10 cellular contexts compared by ENCODE assay signal in genomic region chr20:50394569-50394968, GRCh38.
DNase-seq lines count a peak whose midpoint lies in the region; ATAC-seq and TF ChIP-seq lines count a peak whose summit lies in the region.
"Had no signal": no experiment of that assay in that cellular context is flagged by ENCODE, and none has a peak within 500 bp of the region (broad histone marks: within the 10 kb centered on the region; RNA-seq: fewer than 3 reads in every experiment).

No MANE protein-coding gene starts in this region.

- intact Hi-C loops in stomach (cut with DNase I; ENCODE audit: low total_unique reads), result loop anchor here (10.0 kb wide), 1 partner anchor 60 kb away; no protein-coding TSS in a partner anchor
- intact Hi-C loops in Calu3 (cut with micrococcal nuclease; ENCODE audit: unreplicated experiment), result no loop called here

- no TSS peak for BruUV-seq in Calu3 (replicated peaks; lab: Mats Ljungman, UMichigan)

- TF ChIP-seq POLR2A in gastroesophageal sphincter (IDR thresholded peaks at IDR 0.05) (no peak), stomach (IDR thresholded peaks at IDR 0.05) (no peak)

- H3K4me1 Mint-ChIP-seq in Calu3 (ENCODE audit: low read depth, unreplicated experiment), result peaks cover 29% of the 10 kb centered on the region

- peak; percentile 70 to 89 for DNase-seq in HL-60 (ENCODE audit: low read depth in 1 of 2, low spot score in 1 of 2)
- DNase-seq in RPMI8226, result peak; percentile 62
- no peak for DNase-seq in stomach
- no peak for DNase-seq in Calu3
- no peak for DNase-seq in hippocampal formation (lab: John Stamatoyannopoulos, UW)
- DNase-seq: NCI-H446 had no signal

- H3K27me3 Mint-ChIP-seq in Calu3 (ENCODE audit: unreplicated experiment), result no peaks in the 10 kb centered on the region

- no peak overlapping the region for H3K27ac Mint-ChIP-seq in Calu3 (ENCODE audit: unreplicated experiment)

- WGBS in gastroesophageal sphincter (ENCODE audit: low coverage in 1 of 2), 2 donors, result 88 to 100% methylated on average over 7 of the region's 11 CpGs
- 76 to 88% (median 84%) methylated on average over 11 of the region's 11 CpGs for WGBS in stomach, 5 donors

- no peaks in the 10 kb centered on the region for H3K9me3 Mint-ChIP-seq in Calu3 (ENCODE audit: low read depth, unreplicated experiment)

- H3K27ac ChIP-seq in HL-60 (replicated peaks), result peak overlapping the region; percentile 43
- peak overlapping the region; percentile 62 to 90 (median 86) for H3K27ac ChIP-seq in gastroesophageal sphincter
- H3K27ac ChIP-seq in stomach, result peak overlapping the region in 4 of 5 donors; percentile 79 to 88 (median 80)
- H3K27ac ChIP-seq: hepatocyte had no signal

- H3K36me3 ChIP-seq in gastroesophageal sphincter (no peaks in the 10 kb centered on the region), stomach (no peaks in the 10 kb centered on the region)

- CTCF ChIA-PET in Calu3 (lab: Charles Lee), result interaction anchor here (0.6 to 1.3 kb wide), 3 partner anchors 28 to 205 kb away, joined by 3 read pairs; no protein-coding TSS in a partner anchor

- ATAC-seq in gastroesophageal sphincter, result no peak
- no peak for ATAC-seq in GM21526 (IDR thresholded peaks at IDR 0.05; ENCODE audit: low FRiP score, unreplicated experiment)
- no peak for ATAC-seq in GM21737 (IDR thresholded peaks at IDR 0.05; ENCODE audit: unreplicated experiment)

- H3K36me3 Mint-ChIP-seq in Calu3 (ENCODE audit: insufficient read depth, unreplicated experiment), result no peaks in the 10 kb centered on the region

- TF ChIP-seq EP300 in gastroesophageal sphincter (IDR thresholded peaks at IDR 0.05), result no peak
- TF ChIP-seq EP300 in stomach (IDR thresholded peaks at IDR 0.05), result no peak

- no peak for TF ChIP-seq CTCF in HL-60 (IDR thresholded peaks at IDR 0.05; ENCODE audit: insufficient read depth, low read length)
- no peak for TF ChIP-seq CTCF in gastroesophageal sphincter (IDR thresholded peaks at IDR 0.05)
- no peak for TF ChIP-seq CTCF in stomach (IDR thresholded peaks at IDR 0.05)
- TF ChIP-seq CTCF in Calu3 (IDR thresholded peaks at IDR 0.05; ENCODE audit: unreplicated experiment), result no peak

- H3K4me3 Mint-ChIP-seq in Calu3 (ENCODE audit: low read depth, unreplicated experiment), result no peak overlapping the region

- H3K9me3 ChIP-seq in gastroesophageal sphincter, result no peaks in the 10 kb centered on the region
- no peaks in the 10 kb centered on the region for H3K9me3 ChIP-seq in stomach

- H3K27me3 ChIP-seq in HL-60 (ENCODE audit: insufficient read depth, poor library complexity, severe bottlenecking), result no peaks in the 10 kb centered on the region
- no peaks in the 10 kb centered on the region for H3K27me3 ChIP-seq in gastroesophageal sphincter
- H3K27me3 ChIP-seq in stomach, result no peaks in the 10 kb centered on the region
- H3K27me3 ChIP-seq: hepatocyte had no signal

- H3K4me1 ChIP-seq in gastroesophageal sphincter (peaks cover 0 to 56% (median 28%) of the 10 kb centered on the region in 3 donors), stomach (peaks cover 48 to 73% (median 62%) of the 10 kb centered on the region in 4 donors)

- no peak overlapping the region for H3K4me3 ChIP-seq in HL-60 (replicated peaks; ENCODE audit: insufficient read depth, low read length)
- H3K4me3 ChIP-seq in gastroesophageal sphincter, result no peak overlapping the region
- no peak overlapping the region for H3K4me3 ChIP-seq in stomach
- H3K4me3 ChIP-seq: hepatocyte had no signal

Comparison
In these comparisons a context has a peak if more than half of its experiments do, and no peak if none do; other contexts are left out.
1. DNase-seq: peak in HL-60 (2 of 2) and RPMI8226 (single experiment); none in stomach (single experiment), Calu3 (single experiment) and hippocampal formation (0 of 2).
2. Peak in every context shown above with its lines, with median percentiles within 50 percentile points of each other: H3K27ac ChIP-seq.